ENCODE assay signal across 11 cellular contexts in the genomic region with DNA sequence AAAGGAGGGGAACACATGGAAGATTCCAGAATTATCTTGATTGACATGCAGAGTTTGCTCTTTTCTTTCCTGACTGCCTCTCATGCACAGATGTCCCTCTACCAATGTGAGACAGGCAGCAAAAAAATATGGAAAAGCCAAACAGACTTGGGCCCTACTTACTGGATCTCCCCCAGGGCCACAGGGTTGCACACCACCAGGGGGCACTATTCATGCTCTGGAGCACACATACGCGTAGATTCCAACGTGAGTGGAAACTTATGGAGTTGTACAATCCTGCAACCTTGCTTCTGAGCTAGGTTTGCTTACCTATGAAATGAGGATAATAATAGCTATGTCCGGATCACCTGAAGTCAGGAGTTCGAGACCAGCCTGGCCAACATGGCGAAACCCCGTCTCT.
DNase-seq lines count a peak whose midpoint lies in the region; ATAC-seq, FAIRE-seq and TF ChIP-seq lines count a peak whose summit lies in the region.
"Had no signal": no experiment of that assay in that cellular context is flagged by ENCODE, and none has a peak within 500 bp of the region (broad histone marks: within the 10 kb centered on the region; RNA-seq: fewer than 3 reads in every experiment).

No MANE protein-coding gene starts in this region.

- no peak for TF ChIP-seq EP300 in K562 (IDR thresholded peaks at IDR 0.05; ENCODE audit: low read length)

- H3K4me1 Mint-ChIP-seq in osteocyte (ENCODE audit: unreplicated experiment) = peaks cover 44% of the 10 kb centered on the region
- H3K4me1 Mint-ChIP-seq: central memory CD8-positive, alpha-beta T cell had no signal

- no peak overlapping the region for H2AFZ ChIP-seq in K562 (ENCODE audit: low read depth, low read length)

- H3K27ac Mint-ChIP-seq in osteocyte (ENCODE audit: unreplicated experiment) = no peak overlapping the region

- H3K4me2 ChIP-seq in K562 (ENCODE audit: insufficient read depth, low read length) = no peak overlapping the region

- H3K36me3 Mint-ChIP-seq in osteocyte (ENCODE audit: unreplicated experiment) = peaks cover 16% of the 10 kb centered on the region

- FAIRE-seq in K562 (lab: Jason Lieb, UNC) (peak; percentile 29), RCC 7860 (lab: Jason Lieb, UNC) (no peak)

- BruUV-seq in K562 (replicated peaks; lab: Mats Ljungman, UMichigan) = no TSS peak

- POLR2A ChIA-PET in K562 (lab: Yijun Ruan, JAX) = no interaction called here

- H3K9me3 Mint-ChIP-seq in osteocyte (ENCODE audit: unreplicated experiment) = peaks cover 9% of the 10 kb centered on the region

- H3K27me3 ChIP-seq in GM06990 (replicated peaks; ENCODE audit: control insufficient read depth, insufficient read depth, low read length) (no peaks in the 10 kb centered on the region), K562 (ENCODE audit: control insufficient read depth in 2 of 2, insufficient read depth in 2 of 2, low read length in 2 of 2) (no peaks in the 10 kb centered on the region)

- H3K9ac ChIP-seq in K562 (ENCODE audit: insufficient read depth in 1 of 2, low read depth in 2 of 2, low read length in 2 of 2) = no peak overlapping the region

- WGBS in K562 (ENCODE audit: insufficient coverage, low coverage, missing lambda C conversion rate) = 12% methylated on average over 7 of the region's 7 CpGs

- in situ Hi-C loops in KBM-7 (cut with MboI; ENCODE audit: low pct_unique_long_range_greater_than_20kb, low sequenced_read_pairs) (no loop called here), K562 (cut with MboI) (no loop called here)

- no peaks in the 10 kb centered on the region for H3K4me1 ChIP-seq in K562 (replicated peaks in 1 of 2; ENCODE audit: control insufficient read depth in 2 of 2, insufficient read depth in 2 of 2, low read length in 2 of 2)
- H3K4me1 ChIP-seq: HAP-1, psoas muscle had no signal

- TF ChIP-seq CTCF in GM06990 (IDR thresholded peaks at IDR 0.05; ENCODE audit: insufficient read depth, low read length, poor library complexity, severe bottlenecking) = peak; percentile 38
- TF ChIP-seq CTCF in K562 (IDR thresholded peaks at IDR 0.05 in 2 of 3, conservative IDR thresholded peaks at IDR 0.05 in 1 of 3; ENCODE audit: insufficient read depth in 2 of 3, low read depth in 1 of 3, low read length in 3 of 3) = peak; percentile 41 to 55 (median 46); a peak in 5 of 6 replicates
- TF ChIP-seq CTCF in osteocyte (IDR thresholded peaks at IDR 0.05) = peak; percentile 27

- no peak for TF ChIP-seq POLR2A in K562 (conservative IDR thresholded peaks at IDR 0.05)

- H4K20me1 ChIP-seq in K562 (replicated peaks; ENCODE audit: control insufficient read depth, insufficient read depth, low read length) = no peaks in the 10 kb centered on the region

- DNase-seq in GM06990 (ENCODE audit: extremely low read depth, insufficient read length) = no peak
- peak; percentile 1 for DNase-seq in KBM-7
- DNase-seq in K562 (ENCODE audit: extremely low read depth in 1 of 4, low spot score in 3 of 4) = peak; percentile 27 to 42 (median 36)
- no peak for DNase-seq in osteocyte (ENCODE audit: extremely low spot score, unreplicated experiment)
- no peak for DNase-seq in RCC 7860 (ENCODE audit: low spot score)
- DNase-seq in MV-4-11 (lab: John Stamatoyannopoulos, UW) = no peak
- DNase-seq in LoVo (ENCODE audit: low spot score) = no peak
- no peak for DNase-seq in NCI-H146 treated with DMSO at 0.1 percent for 48 hours (lab: John Stamatoyannopoulos, UW; ENCODE audit: unreplicated experiment)
- DNase-seq: psoas muscle had no signal

- no peaks in the 10 kb centered on the region for H3K27me3 Mint-ChIP-seq in osteocyte (ENCODE audit: unreplicated experiment)

- no peak overlapping the region for H3K4me3 ChIP-seq in GM06990 (replicated peaks; ENCODE audit: low read depth, low read length)
- H3K4me3 ChIP-seq in K562 = no peak overlapping the region
- H3K4me3 ChIP-seq: HAP-1, psoas muscle had no signal

- intact Hi-C loops in K562 (cut with micrococcal nuclease) = loop anchor here (5.0 kb wide), 1 partner anchor 702 kb away; no protein-coding TSS in a partner anchor

- no peaks in the 10 kb centered on the region for H3K79me2 ChIP-seq in K562 (ENCODE audit: control insufficient read depth, insufficient read depth, low read length)

- ATAC-seq in K562 = peak; percentile 71
- ATAC-seq: psoas muscle had no signal

- no peaks in the 10 kb centered on the region for H3K9me1 ChIP-seq in K562 (ENCODE audit: control insufficient read depth, insufficient read depth, low read length)

- CTCF ChIA-PET in K562 (lab: Yijun Ruan, JAX; ENCODE audit: low intra/inter-chr PET ratio) = no interaction called here

- no peak overlapping the region for H3K4me3 Mint-ChIP-seq in osteocyte (ENCODE audit: unreplicated experiment)
- H3K4me3 Mint-ChIP-seq: central memory CD8-positive, alpha-beta T cell had no signal

- no peaks in the 10 kb centered on the region for H3K9me3 ChIP-seq in K562 (replicated peaks; ENCODE audit: control insufficient read depth, insufficient read depth, low read depth, low read length)
- H3K9me3 ChIP-seq: HAP-1, psoas muscle had no signal

- H3K36me3 ChIP-seq in GM06990 (ENCODE audit: control insufficient read depth, insufficient read depth, low read length) (no peaks in the 10 kb centered on the region), K562 (ENCODE audit: control insufficient read depth, insufficient read depth, low read length) (no peaks in the 10 kb centered on the region)
- H3K36me3 ChIP-seq: HAP-1 had no signal

- H3K27ac ChIP-seq in K562 (ENCODE audit: extremely low read depth, low read depth, low read length) = no peak overlapping the region
- H3K27ac ChIP-seq: psoas muscle had no signal

- TF ChIP-seq RAD21 in K562 (CRISPR knock-in tag; conservative IDR thresholded peaks at IDR 0.05 in 1 of 2, IDR thresholded peaks at IDR 0.05 in 1 of 2) = peak in 1 of 2 experiments; percentile 34; a peak in 2 of 4 replicates

TF ChIP-seq in K562, 482 proteins besides CTCF, POLR2A, EP300 and RAD21:
- TF ChIP-seq, protein P1, sequence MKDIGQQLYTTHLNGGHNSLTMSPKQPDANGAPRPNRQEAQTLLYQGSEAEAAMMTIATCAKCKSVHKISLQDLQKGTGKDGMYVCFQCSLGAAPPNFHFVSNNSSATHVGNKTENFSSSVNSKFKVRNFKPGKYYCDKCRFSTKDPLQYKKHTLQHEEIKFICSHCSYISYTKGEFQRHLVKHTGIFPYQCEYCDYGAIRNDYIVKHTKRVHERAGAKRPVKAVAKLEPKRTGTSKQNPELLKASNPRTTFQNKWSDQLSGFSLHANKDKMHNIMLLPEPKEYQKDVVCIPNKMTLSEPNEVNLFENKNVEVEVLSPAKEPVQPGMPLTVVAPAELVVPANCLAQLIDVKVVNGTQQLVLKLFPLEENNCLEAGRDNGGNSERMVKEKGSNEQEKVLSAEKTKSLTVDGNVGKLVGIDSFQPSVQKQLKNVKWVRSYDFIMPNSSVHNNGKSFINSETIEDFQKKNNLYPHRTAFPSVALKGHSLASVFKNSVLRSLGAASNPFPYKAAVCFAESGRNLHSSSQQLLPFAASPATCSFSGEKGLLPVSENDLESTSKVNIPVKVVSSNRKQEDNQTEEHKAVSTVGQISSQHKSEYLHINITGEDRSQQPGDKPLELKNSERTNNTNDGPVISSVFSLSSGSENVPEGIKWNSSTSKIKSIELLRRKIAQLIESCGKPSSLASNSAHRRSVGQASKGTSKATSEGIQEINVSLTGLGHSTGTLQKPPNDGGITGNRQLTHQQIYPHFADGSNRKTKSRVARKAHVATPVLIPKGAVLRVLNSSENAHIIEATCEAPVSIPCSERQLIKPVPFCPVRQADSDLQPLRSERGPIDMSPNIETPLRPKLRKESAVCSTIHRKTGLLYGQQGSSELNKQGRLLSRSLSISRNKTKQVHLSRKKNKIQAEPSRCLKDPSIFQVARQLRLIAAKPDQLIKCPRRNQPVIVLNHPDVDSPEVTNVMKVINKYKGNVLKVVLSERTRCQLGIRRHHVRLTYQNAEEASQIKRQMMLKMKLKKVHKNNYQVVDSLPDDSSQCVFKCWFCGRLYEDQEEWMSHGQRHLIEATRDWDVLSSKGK (CRISPR knock-in tag; IDR thresholded peaks at IDR 0.05) = no peak
- 0 out of 2 replicates have a peak, but pooled peaks have one; percentile 35 for TF ChIP-seq SMC3 (conservative IDR thresholded peaks at IDR 0.05; ENCODE audit: insufficient read depth, low read depth, low read length)

Comparison
In these comparisons a context has a peak if more than half of its experiments do, and no peak if none do; other contexts are left out.
1. DNase-seq: peak in KBM-7 (single experiment) and K562 (4 of 4); none in GM06990 (single experiment), osteocyte (single experiment), RCC 7860 (single experiment), MV-4-11 (single experiment), LoVo (single experiment) and NCI-H146 treated with DMSO at 0.1 percent for 48 hours (single experiment).
2. Peak in every context shown above with its lines, with median percentiles within 50 percentile points of each other: CTCF ChIP-seq.